ENCODE assay signal across 1 cellular context in the genomic region with DNA sequence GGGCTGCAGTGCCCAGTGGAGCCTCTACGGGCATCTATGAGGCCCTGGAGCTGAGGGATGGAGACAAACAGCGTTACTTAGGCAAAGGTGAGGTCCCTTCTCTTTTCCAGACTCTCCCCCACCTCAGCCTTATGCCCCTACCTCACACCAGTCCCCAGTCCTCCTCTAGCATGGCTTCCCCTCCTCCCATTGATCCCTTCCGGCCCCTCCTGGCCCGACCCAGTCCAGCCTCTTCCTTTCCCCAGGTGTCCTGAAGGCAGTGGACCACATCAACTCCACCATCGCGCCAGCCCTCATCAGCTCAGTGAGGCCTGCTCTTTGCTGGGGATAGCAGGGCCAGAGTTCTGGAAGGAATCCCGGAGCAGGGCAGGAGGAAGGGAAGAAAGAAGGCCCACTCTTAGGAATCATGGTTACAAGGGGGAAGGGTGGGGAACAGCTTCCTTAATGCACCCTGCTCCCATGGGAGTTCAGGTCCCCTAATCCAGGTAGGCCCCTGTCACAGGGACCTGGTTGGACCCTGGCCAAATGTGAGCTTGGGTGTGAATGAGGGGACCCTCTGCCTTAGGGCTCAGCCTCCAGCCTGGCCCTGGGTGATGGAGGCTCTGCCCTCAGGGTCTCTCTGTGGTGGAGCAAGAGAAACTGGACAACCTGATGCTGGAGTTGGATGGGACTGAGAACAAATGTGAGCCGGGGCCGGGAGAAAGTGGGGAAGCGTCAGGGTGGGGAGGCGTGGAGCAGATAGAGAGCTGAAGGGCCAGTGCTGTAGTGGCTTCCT.
TF ChIP-seq lines count a peak whose summit lies in the region.

No MANE protein-coding gene starts in this region.

TF ChIP-seq in K562, 482 proteins besides CTCF, POLR2A, EP300 and RAD21:
- TF ChIP-seq NFIC (IDR thresholded peaks at IDR 0.05) (peak; percentile 29; the same call in 1 of the 2 replicates), THRA (IDR thresholded peaks at IDR 0.05) (no peak)
